Comparison of ENCODE assay signal across 23 cellular contexts in genomic region chr2:191693151-191693550, GRCh38. TPM values are rescaled to one million over a fixed set of nuclear protein-coding genes. Genes with fewer than 3 reads are reported as not detected.
DNase-seq lines count a peak whose midpoint lies in the region; ATAC-seq and TF ChIP-seq lines count a peak whose summit lies in the region.
"Had no signal": no experiment of that assay in that cellular context is flagged by ENCODE, and none has a peak within 500 bp of the region (broad histone marks: within the 10 kb centered on the region; RNA-seq: fewer than 3 reads in every experiment).

No MANE protein-coding gene starts in this region.

- H3K36me3 ChIP-seq in GM23248 (ENCODE audit: low read depth) (peaks cover 3% of the 10 kb centered on the region; the same call in 1 of the 2 replicates), OCI-LY3 (replicated peaks; ENCODE audit: low read depth, low read length) (peaks cover 18% of the 10 kb centered on the region), gastrocnemius medialis (peaks cover 0 to under 1% of the 10 kb centered on the region in 2 donors)
- H3K36me3 ChIP-seq: ovary had no signal

- H3K9me3 ChIP-seq in GM23248 (ENCODE audit: low read depth) (no peaks in the 10 kb centered on the region), OCI-LY3 (ENCODE audit: insufficient read depth, low read length) (no peaks in the 10 kb centered on the region), gastrocnemius medialis (no peaks in the 10 kb centered on the region)
- H3K9me3 ChIP-seq: ovary had no signal

- no peak for TF ChIP-seq CTCF in OCI-LY3 (IDR thresholded peaks at IDR 0.05; ENCODE audit: low read depth, low read length)
- no peak for TF ChIP-seq CTCF in gastrocnemius medialis (IDR thresholded peaks at IDR 0.05 in 4 of 5, conservative IDR thresholded peaks at IDR 0.05 in 1 of 5)

- no peaks in the 10 kb centered on the region for H3K79me2 ChIP-seq in GM23248 (ENCODE audit: insufficient read depth)
- H3K79me2 ChIP-seq in OCI-LY3 (ENCODE audit: low read length) = no peaks in the 10 kb centered on the region

- H3K27ac ChIP-seq in GM23248 (peak overlapping the region; percentile 79), OCI-LY3 (ENCODE audit: low read length) (peak overlapping the region; percentile 98), epithelial cell of prostate (peak overlapping the region; percentile 31), gastrocnemius medialis (no peak overlapping the region)
- H3K27ac ChIP-seq: C4-2B, ovary, PC-9, VCaP had no signal

- H3K4me2 ChIP-seq in GM23248 (ENCODE audit: unreplicated experiment) (no peak overlapping the region), OCI-LY3 (ENCODE audit: low read length) (no peak overlapping the region)
- H3K4me2 ChIP-seq: PC-9 had no signal

- in situ Hi-C loops in GM23248 (cut with MboI) (loop anchor here (5.0 to 25.0 kb wide), 2 partner anchors 121 to 469 kb away; no protein-coding TSS in a partner anchor), gastrocnemius medialis (cut with MboI; ENCODE audit: low sequenced_read_pairs in 4 of 4) (loop anchor here (5.0 to 25.0 kb wide), 4 partner anchors 126 to 681 kb away; partner anchors contain the start of genes STAT1 (in 2 of the 4) and STAT4 (in 1 of the 4))

- H3K4me3 ChIP-seq in GM23248 (no peak overlapping the region), OCI-LY3 (ENCODE audit: low read length) (no peak overlapping the region), gastrocnemius medialis (no peak overlapping the region)
- H3K4me3 ChIP-seq: ovary, PC-9 had no signal

- H3K9ac ChIP-seq in GM23248 (no peak overlapping the region), OCI-LY3 (ENCODE audit: low read length) (no peak overlapping the region)

- TF ChIP-seq POLR2A in gastrocnemius medialis (IDR thresholded peaks at IDR 0.05) = no peak

- ATAC-seq in gastrocnemius medialis = no peak
- ATAC-seq: esophagus mucosa, SK-N-SH treated with all-trans-retinoic acid at 6 μM for 48 hours, T-helper 17 cell had no signal

- peaks cover 88% of the 10 kb centered on the region for H3F3A ChIP-seq in GM23248 (ENCODE audit: insufficient read depth)

- H3K9me2 ChIP-seq in GM23248 (ENCODE audit: insufficient read depth) = no peaks in the 10 kb centered on the region

- H4K20me1 ChIP-seq in GM23248 (ENCODE audit: insufficient read depth) (no peaks in the 10 kb centered on the region), OCI-LY3 (ENCODE audit: insufficient read depth, low read length) (peaks cover 11% of the 10 kb centered on the region; the same call in 1 of the 2 replicates)

- no peak overlapping the region for H2AFZ ChIP-seq in GM23248
- no peak overlapping the region for H2AFZ ChIP-seq in OCI-LY3 (ENCODE audit: low read depth, low read length)
- H2AFZ ChIP-seq: PC-9 had no signal

- intact Hi-C loops in gastrocnemius medialis (cut with DNase I; ENCODE audit: low total_unique reads) = no loop called here

- peak; percentile 37 for DNase-seq in GM23248
- no peak for DNase-seq in epithelial cell of prostate (ENCODE audit: low read depth, low spot score)
- peak; percentile 42 for DNase-seq in mucosa of gallbladder (ENCODE audit: low spot score)
- no peak for DNase-seq in activated CD4-positive, alpha-beta T cell treated with anti-CD3 and anti-CD28 coated beads, Interleukin-2, amount 50 U/mL, for 4 hours
- DNase-seq in AG08395 (ENCODE audit: low spot score) = no peak
- no peak for DNase-seq in Ammon's horn (ENCODE audit: low spot score)
- no peak for DNase-seq in gastrocnemius medialis
- DNase-seq: activated effector memory CD4-positive, alpha-beta T cell treated with anti-CD3 and anti-CD28 coated beads, Interleukin-2, amount 50 U/mL, for 16 hours; caudate nucleus; cortex of kidney; DMS79; NCI-H1930; NCI-H2171 treated with DMSO at 0.1 percent for 48 hours; NCI-H524 treated with DMSO at 0.1 percent for 48 hours; ovary; PC-9; substantia nigra; T-helper 17 cell had no signal

- peaks cover 59% of the 10 kb centered on the region for H3K4me1 ChIP-seq in GM23248 (ENCODE audit: insufficient read depth)
- H3K4me1 ChIP-seq in OCI-LY3 (ENCODE audit: low read length) = peaks cover 53% of the 10 kb centered on the region
- H3K4me1 ChIP-seq in gastrocnemius medialis = peaks cover 7 to 17% of the 10 kb centered on the region in 2 donors

- H3K27me3 ChIP-seq in GM23248 (replicated peaks; ENCODE audit: insufficient read depth) (no peaks in the 10 kb centered on the region), OCI-LY3 (ENCODE audit: low read depth, low read length) (no peaks in the 10 kb centered on the region), gastrocnemius medialis (no peaks in the 10 kb centered on the region)
- H3K27me3 ChIP-seq: ovary had no signal

- WGBS in GM23248 (ENCODE audit: low coverage in 1 of 2, low lambda C conversion rate in 2 of 2, missing lambda C conversion rate in 2 of 2), 2 experiments = 76 to 81% methylated on average over 2 of the region's 2 CpGs

RNA-seq across cellular contexts. Expression of gene NABP1, which starts 15.2 kb away (rescaled TPM):
- 121 and 124 TPM in 2 replicates for total RNA-seq in GM23248 (2014; rRNA removed; shearing (Covaris generic))
- polyA plus RNA-seq in GM23248 (2016; fragmentation: Nextera tagmentation; extraction: Ambion mirVana) = 120 and 148 TPM in 2 replicates
- 17.4 TPM for total RNA-seq in mucosa of gallbladder
- total RNA-seq in gastrocnemius medialis = 1 to 10 TPM in 3 of 4 donors, under 1 TPM in 1; 0.63 to 5.5 (median 4.0) TPM

Comparison
In these comparisons a context has a peak if more than half of its experiments do, and no peak if none do; other contexts are left out.
1. DNase-seq: peak in GM23248 (single experiment) and mucosa of gallbladder (single experiment); none in epithelial cell of prostate (single experiment), activated CD4-positive, alpha-beta T cell treated with anti-CD3 and anti-CD28 coated beads, Interleukin-2, amount 50 U/mL, for 4 hours (0 of 2), AG08395 (single experiment), Ammon's horn (single experiment) and gastrocnemius medialis (0 of 2).
2. H3K27ac ChIP-seq: peak in GM23248 (single experiment), OCI-LY3 (single experiment) and epithelial cell of prostate (single experiment); none in gastrocnemius medialis (0 of 4).